8 cellular contexts compared by ENCODE assay signal in the genomic region with DNA sequence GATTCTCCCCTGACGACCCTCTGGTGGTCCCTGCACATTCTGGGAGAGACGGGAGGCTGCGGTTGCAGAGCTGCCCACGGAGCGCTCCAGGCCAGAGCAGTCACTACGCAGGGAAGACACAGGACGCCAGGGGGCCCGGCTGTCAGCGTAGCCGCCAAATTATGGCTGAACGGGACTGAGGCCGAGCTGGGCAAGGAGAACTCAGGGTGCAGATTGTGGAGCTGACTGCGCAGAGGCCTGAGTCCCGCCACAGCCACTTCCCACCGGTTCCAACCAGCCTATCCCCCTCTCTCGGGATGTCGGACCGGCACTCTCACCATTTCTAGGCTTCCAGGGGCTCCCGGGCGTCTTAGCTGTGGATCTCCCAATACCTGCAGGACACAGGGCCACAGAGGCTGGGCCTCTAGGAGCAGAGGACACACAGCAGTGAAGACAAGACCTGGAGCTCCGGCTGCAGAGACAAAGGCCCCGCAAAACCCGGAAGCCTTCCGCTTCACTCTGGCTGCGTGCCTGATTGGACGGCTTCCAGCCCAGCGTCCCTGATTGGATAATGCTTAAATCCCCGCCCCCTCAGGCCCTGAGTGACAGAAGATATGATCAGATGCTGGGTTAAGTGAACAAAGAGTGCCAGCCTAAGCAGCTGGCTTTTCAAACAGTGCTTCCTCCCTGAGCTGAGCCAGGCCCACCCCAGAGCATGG. TPM values are rescaled to one million over a fixed set of nuclear protein-coding genes. Genes with fewer than 3 reads are reported as not detected.
DNase-seq lines count a peak whose midpoint lies in the region; ATAC-seq and TF ChIP-seq lines count a peak whose summit lies in the region.

A gene (minus strand): TSS at position 461 of the 698 bp plus-strand sequence. CDS start 141 bp downstream, at position 320.

- H3K9me3 Mint-ChIP-seq in endothelial cell (ENCODE audit: unreplicated experiment): peaks cover 4% of the 10 kb centered on the region

- peaks cover 5% of the 10 kb centered on the region for H3K27me3 Mint-ChIP-seq in endothelial cell (ENCODE audit: unreplicated experiment)

- H3K4me3 Mint-ChIP-seq in endothelial cell (ENCODE audit: unreplicated experiment): peak within 1 kb of the TSS; percentile 98

- ATAC-seq in GM19035 (IDR thresholded peaks at IDR 0.05; ENCODE audit: unreplicated experiment) (peak; percentile 93), HG03354 (IDR thresholded peaks at IDR 0.05; ENCODE audit: poor library complexity, severe bottlenecking, unreplicated experiment) (peak; percentile 94)

- H3K27ac Mint-ChIP-seq in endothelial cell (ENCODE audit: unreplicated experiment): peak within 1 kb of the TSS; percentile 97

- H3K4me1 Mint-ChIP-seq in endothelial cell (ENCODE audit: unreplicated experiment): peaks cover 6% of the 10 kb centered on the region

- H3K36me3 Mint-ChIP-seq in endothelial cell (ENCODE audit: low read depth, unreplicated experiment): peaks cover 25% of the 10 kb centered on the region

- H3K4me3 ChIP-seq in BE2C (ENCODE audit: low read depth, low read length): peak within 1 kb of the TSS; percentile 83

- peak; percentile 25; the same call in 1 of the 2 replicates for TF ChIP-seq CTCF in BE2C (IDR thresholded peaks at IDR 0.05; ENCODE audit: low read depth, low read length)
- TF ChIP-seq CTCF in endothelial cell (IDR thresholded peaks at IDR 0.05; ENCODE audit: unreplicated experiment): peak; percentile 18

- DNase-seq in BE2C (peak; percentile 97), NCI-H82 (lab: John Stamatoyannopoulos, UW) (peak; percentile 95), activated T-cell treated with anti-CD3 and anti-CD28 coated beads for 1 hour (ENCODE audit: low read depth) (peak; percentile 88), endothelial cell (ENCODE audit: low spot score) (peak; percentile 90), midbrain (lab: John Stamatoyannopoulos, UW) (peak; percentile 96)
- peak; percentile 70 to 87 for DNase-seq in stimulated activated CD8-positive, alpha-beta memory T cell treated with anti-CD3 and anti-CD28 coated beads, Interleukin-15, amount 100 ng/mL, for 4 hours (ENCODE audit: low read depth in 2 of 2)

- H3K27me3 ChIP-seq in BE2C: no peaks in the 10 kb centered on the region

- H3K9me3 ChIP-seq in BE2C: no peaks in the 10 kb centered on the region

- H3K36me3 ChIP-seq in BE2C: peaks cover 3% of the 10 kb centered on the region; the same call in 1 of the 2 replicates

- H3K4me1 ChIP-seq in BE2C: no peaks in the 10 kb centered on the region

RNA-seq across cellular contexts. Expression of the gene that starts here (rescaled TPM):
- polyA plus RNA-seq in BE2C (2012; ENCODE audit: insufficient read depth, insufficient read length, low read depth): 2.3 TPM
- total RNA-seq in endothelial cell (ENCODE audit: unreplicated experiment): 14.2 TPM

Comparison
In these comparisons a context has a peak if more than half of its experiments do, and no peak if none do; other contexts are left out.
1. Peak in every context shown above with its lines: DNase-seq, ATAC-seq and H3K4me3 ChIP-seq.